In genomic region chr5:111742595-111742994, GRCh38 we compare ENCODE assay signal across 9 cellular contexts. TPM values are rescaled to one million over a fixed set of nuclear protein-coding genes. Genes with fewer than 3 reads are reported as not detected.
DNase-seq lines count a peak whose midpoint lies in the region; ATAC-seq and TF ChIP-seq lines count a peak whose summit lies in the region.
"Had no signal": no experiment of that assay in that cellular context is flagged by ENCODE, and none has a peak within 500 bp of the region (broad histone marks: within the 10 kb centered on the region; RNA-seq: fewer than 3 reads in every experiment).

No MANE protein-coding gene starts in this region.

- H3K4me3 ChIP-seq in astrocyte of the cerebellum (ENCODE audit: low read depth, low read length), result peak overlapping the region; percentile 1

- H3K4me3 Mint-ChIP-seq in activated T-cell treated with anti-CD3 and anti-CD28 coated beads, Interleukin-2, amount 50 U/mL, for 72 hours, result peak overlapping the region; percentile 32 to 59
- peak overlapping the region; percentile 39 for H3K4me3 Mint-ChIP-seq in type B pancreatic cell

- no peaks in the 10 kb centered on the region for H3K9me3 Mint-ChIP-seq in activated T-cell treated with anti-CD3 and anti-CD28 coated beads, Interleukin-2, amount 50 U/mL, for 72 hours
- peaks cover 5% of the 10 kb centered on the region for H3K9me3 Mint-ChIP-seq in type B pancreatic cell

- DNase-seq in activated T-cell treated with anti-CD3 and anti-CD28 coated beads, Interleukin-2, amount 50 U/mL, for 72 hours, result no peak
- DNase-seq in activated T-cell treated with anti-CD3 and anti-CD28 coated beads, Interleukin-2, amount 50 U/mL, for 1 hour, result no peak
- DNase-seq in astrocyte of the cerebellum (ENCODE audit: low read depth), result peak; percentile 81
- peak; percentile 6 to 29 for DNase-seq in left colon
- DNase-seq in type B pancreatic cell (ENCODE audit: extremely low spot score, unreplicated experiment), result no peak
- DNase-seq in hepatic stellate cell (ENCODE audit: low spot score), result no peak
- DNase-seq: activated CD4-positive, alpha-beta T cell treated with anti-CD3 and anti-CD28 coated beads, Interleukin-2, amount 50 U/mL, for 4 hours had no signal

- H3K4me1 Mint-ChIP-seq in activated T-cell treated with anti-CD3 and anti-CD28 coated beads, Interleukin-2, amount 50 U/mL, for 72 hours (ENCODE audit: low read depth), result peaks cover 47% of the 10 kb centered on the region
- peaks cover 77% of the 10 kb centered on the region for H3K4me1 Mint-ChIP-seq in type B pancreatic cell (ENCODE audit: unreplicated experiment)

- H3K27ac Mint-ChIP-seq in activated T-cell treated with anti-CD3 and anti-CD28 coated beads, Interleukin-2, amount 50 U/mL, for 72 hours, result no peak overlapping the region
- peak overlapping the region; percentile 66 for H3K27ac Mint-ChIP-seq in type B pancreatic cell

- TF ChIP-seq CTCF in astrocyte of the cerebellum (IDR thresholded peaks at IDR 0.05; ENCODE audit: low read depth, low read length, missing control alignments), result no peak
- TF ChIP-seq CTCF in type B pancreatic cell (conservative IDR thresholded peaks at IDR 0.05), result no peak

- ATAC-seq in activated T-cell treated with anti-CD3 and anti-CD28 coated beads, Interleukin-2, amount 50 U/mL, for 72 hours (replicated peaks in 1 of 2), result no peak
- ATAC-seq in left colon (peak; percentile 45), GM19035 (IDR thresholded peaks at IDR 0.05; ENCODE audit: unreplicated experiment) (no peak), GM19351 (IDR thresholded peaks at IDR 0.05; ENCODE audit: unreplicated experiment) (no peak)

- H3K36me3 Mint-ChIP-seq in activated T-cell treated with anti-CD3 and anti-CD28 coated beads, Interleukin-2, amount 50 U/mL, for 72 hours (ENCODE audit: insufficient read depth in 2 of 2), result no peaks in the 10 kb centered on the region
- H3K36me3 Mint-ChIP-seq in type B pancreatic cell, result peaks cover 22% of the 10 kb centered on the region

- H3K27me3 Mint-ChIP-seq in activated T-cell treated with anti-CD3 and anti-CD28 coated beads, Interleukin-2, amount 50 U/mL, for 72 hours (ENCODE audit: low read depth), result no peaks in the 10 kb centered on the region
- no peaks in the 10 kb centered on the region for H3K27me3 Mint-ChIP-seq in type B pancreatic cell

- in situ Hi-C loops in astrocyte of the cerebellum (cut with HindIII; ENCODE audit: low sequenced_read_pairs), result no loop called here

- intact Hi-C loops in left colon (cut with DNase I, micrococcal nuclease), result no loop called here

RNA-seq across cellular contexts. Expression of gene NREP, which starts 14.4 kb away (rescaled TPM):
- total RNA-seq in activated T-cell treated with anti-CD3 and anti-CD28 coated beads, Interleukin-2, amount 50 U/mL, for 72 hours, result 10 to 100 TPM; 10.1 to 16.8 TPM
- total RNA-seq in left colon (10 to 100 TPM; 14.3 to 16.3 TPM), type B pancreatic cell (ENCODE audit: low replicate concordance) (139 and 462 TPM in 2 replicates)

Comparison
In these comparisons a context has a peak if more than half of its experiments do, and no peak if none do; other contexts are left out.
1. DNase-seq: peak in astrocyte of the cerebellum (single experiment) and left colon (2 of 2); none in activated T-cell treated with anti-CD3 and anti-CD28 coated beads, Interleukin-2, amount 50 U/mL, for 72 hours (0 of 2), activated T-cell treated with anti-CD3 and anti-CD28 coated beads, Interleukin-2, amount 50 U/mL, for 1 hour (single experiment), type B pancreatic cell (single experiment) and hepatic stellate cell (single experiment).